Comparison of ENCODE assay signal across 20 cellular contexts in the genomic region with DNA sequence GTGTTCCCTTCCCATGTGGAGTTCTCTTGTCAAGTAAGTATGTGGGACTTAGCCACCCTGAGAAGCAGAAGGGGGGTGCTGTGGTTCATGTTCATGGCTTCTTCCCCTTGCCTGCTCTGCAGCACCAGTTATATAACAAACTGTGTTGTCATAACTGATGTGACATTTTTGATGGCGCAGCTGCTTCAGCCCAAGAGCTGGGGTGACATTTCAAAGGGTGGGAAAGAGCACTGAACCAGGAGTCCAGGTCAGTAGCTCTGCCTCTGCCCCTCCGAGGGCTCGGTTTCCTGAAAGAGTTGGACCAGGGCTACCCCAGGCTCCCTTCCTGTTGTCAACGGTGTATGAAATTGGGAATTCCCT. TPM values are rescaled to one million over a fixed set of nuclear protein-coding genes. Genes with fewer than 3 reads are reported as not detected.
A peak's percentile ranks its signal among the peaks of the same experiment; 100 is the strongest.
DNase-seq lines count a peak whose midpoint lies in the region; ATAC-seq and TF ChIP-seq lines count a peak whose summit lies in the region.
"Had no signal": no experiment of that assay in that cellular context is flagged by ENCODE, and none has a peak within 500 bp of the region (broad histone marks: within the 10 kb centered on the region; RNA-seq: fewer than 3 reads in every experiment).

No MANE protein-coding gene starts in this region.

- H3K27me3 Mint-ChIP-seq in activated CD8-positive, alpha-beta T cell treated with anti-CD3 and anti-CD28 coated beads for 36 hours = peaks cover 28% of the 10 kb centered on the region

- intact Hi-C loops in activated CD8-positive, alpha-beta T cell treated with anti-CD3 and anti-CD28 coated beads for 36 hours (cut with micrococcal nuclease) = loop anchor here (10.0 kb wide), 2 partner anchors 154 to 444 kb away; no protein-coding TSS in a partner anchor
- intact Hi-C loops in head of caudate nucleus (cut with DNase I) = no loop called here

- H3K9me3 ChIP-seq in BLaER1 treated with 17β-estradiol and CSF1 and Interleukin-3, amounts not matched to agents 10 nM and 100 nM (replicated peaks in 1 of 11) = no peaks in the 10 kb centered on the region
- H3K9me3 ChIP-seq: Peyer's patch, SJCRH30, stomach had no signal

- H3K4me3 ChIP-seq in BLaER1 treated with 17β-estradiol and CSF1 and Interleukin-3, amounts not matched to agents 10 nM and 100 nM = no peak overlapping the region
- H3K4me3 ChIP-seq: Peyer's patch, SJCRH30, stomach had no signal

- no peaks in the 10 kb centered on the region for H3K36me3 Mint-ChIP-seq in activated CD8-positive, alpha-beta T cell treated with anti-CD3 and anti-CD28 coated beads for 36 hours (ENCODE audit: low read depth)
- H3K36me3 Mint-ChIP-seq: naive thymus-derived CD8-positive, alpha-beta T cell had no signal

- no peak for TF ChIP-seq CTCF in activated CD8-positive, alpha-beta T cell treated with anti-CD3 and anti-CD28 coated beads for 36 hours (IDR thresholded peaks at IDR 0.05)
- TF ChIP-seq CTCF in omental fat pad (IDR thresholded peaks at IDR 0.05) = no peak

- H3K4me1 Mint-ChIP-seq in activated CD8-positive, alpha-beta T cell treated with anti-CD3 and anti-CD28 coated beads for 36 hours (ENCODE audit: low read depth) = peaks cover 19% of the 10 kb centered on the region

- H3K4me2 ChIP-seq in BLaER1 treated with 17β-estradiol and CSF1 and Interleukin-3, amounts not matched to agents 10 nM and 100 nM = peak overlapping the region; percentile 2 to 67 (median 38); a peak in 18 of 22 replicates

- POLR2A ChIA-PET in activated CD8-positive, alpha-beta T cell treated with anti-CD3 and anti-CD28 coated beads for 36 hours (lab: Charles Lee) = interaction anchor here (1.2 kb wide), 2 partner anchors 9 to 11 kb away, joined by 3 to 5 read pairs; no protein-coding TSS in a partner anchor

- no peak for ATAC-seq in activated CD8-positive, alpha-beta T cell treated with anti-CD3 and anti-CD28 coated beads for 36 hours
- ATAC-seq in esophagus mucosa (no peak), omental fat pad (ENCODE audit: low FRiP score) (no peak)
- ATAC-seq: left colon; naive thymus-derived CD8-positive, alpha-beta T cell had no signal

- in situ Hi-C loops in G401 (cut with HindIII; ENCODE audit: low sequenced_read_pairs) = no loop called here

- no peak overlapping the region for H3K27ac ChIP-seq in BLaER1 treated with 17β-estradiol and CSF1 and Interleukin-3, amounts not matched to agents 10 nM and 100 nM
- H3K27ac ChIP-seq: SJCRH30, stomach had no signal

- H3K36me3 ChIP-seq in BLaER1 treated with 17β-estradiol and CSF1 and Interleukin-3, amounts not matched to agents 10 nM and 100 nM = no peaks in the 10 kb centered on the region
- H3K36me3 ChIP-seq: Peyer's patch, SJCRH30, stomach had no signal

- peak overlapping the region; percentile 90 for H3K27ac Mint-ChIP-seq in activated CD8-positive, alpha-beta T cell treated with anti-CD3 and anti-CD28 coated beads for 36 hours

- CTCF ChIA-PET in activated CD8-positive, alpha-beta T cell treated with anti-CD3 and anti-CD28 coated beads for 36 hours (lab: Charles Lee) = interaction anchor here (1.0 to 2.2 kb wide), 6 partner anchors 10 to 119 kb away, joined by 3 to 6 read pairs (median 4); no protein-coding TSS in a partner anchor

- peaks cover 29 to 40% (median 36%) of the 10 kb centered on the region in 11 experiments for H3K27me3 ChIP-seq in BLaER1 treated with 17β-estradiol and CSF1 and Interleukin-3, amounts not matched to agents 10 nM and 100 nM
- H3K27me3 ChIP-seq: Peyer's patch, SJCRH30 had no signal

- H3K9me3 Mint-ChIP-seq in activated CD8-positive, alpha-beta T cell treated with anti-CD3 and anti-CD28 coated beads for 36 hours = peaks cover 2% of the 10 kb centered on the region
- H3K9me3 Mint-ChIP-seq: naive thymus-derived CD8-positive, alpha-beta T cell had no signal

- H3K4me3 Mint-ChIP-seq in activated CD8-positive, alpha-beta T cell treated with anti-CD3 and anti-CD28 coated beads for 36 hours = no peak overlapping the region
- H3K4me3 Mint-ChIP-seq: naive thymus-derived CD8-positive, alpha-beta T cell had no signal

- DNase-seq in G401 (ENCODE audit: low spot score) (peak; percentile 13), head of caudate nucleus (peak in 23 of 42 donors; percentile 39 to 87 (median 62)), NCI-H1694 treated with DMSO at 0.1 percent for 48 hours (lab: John Stamatoyannopoulos, UW) (no peak), hepatic stellate cell (ENCODE audit: low spot score) (no peak), omental fat pad (ENCODE audit: low spot score) (no peak)
- no peak for DNase-seq in activated CD8-positive, alpha-beta T cell treated with anti-CD3 and anti-CD28 coated beads for 36 hours
- DNase-seq: COR-L47; effector CD8-positive, alpha-beta T cell; Kasumi-1; left colon; mesendoderm; naive thymus-derived CD8-positive, alpha-beta T cell; NCI-H1930; NCI-H345; Peyer's patch; SJCRH30; stomach; trophoblast cell had no signal

- H4K20me1 ChIP-seq in BLaER1 treated with 17β-estradiol and CSF1 and Interleukin-3, amounts not matched to agents 10 nM and 100 nM = peaks cover 0 to 20% (median under 1%) of the 10 kb centered on the region in 11 experiments; a peak in 5 of 22 replicates

- no peak overlapping the region for H3K9ac ChIP-seq in BLaER1 treated with 17β-estradiol and CSF1 and Interleukin-3, amounts not matched to agents 10 nM and 100 nM

- H3K4me1 ChIP-seq in BLaER1 treated with 17β-estradiol and CSF1 and Interleukin-3, amounts not matched to agents 10 nM and 100 nM = peaks cover 37 to 49% (median 41%) of the 10 kb centered on the region in 10 experiments
- H3K4me1 ChIP-seq: SJCRH30 had no signal

RNA-seq across cellular contexts. Expression of gene GNAO1, which starts 7.4 kb away (rescaled TPM):
- total RNA-seq in G401 (2014; rRNA removed; shearing (Covaris generic)) = not detected in 2 replicates
- 1 to 10 TPM; 2.3 to 2.4 TPM for total RNA-seq in activated CD8-positive, alpha-beta T cell treated with anti-CD3 and anti-CD28 coated beads for 36 hours
- 0.64 TPM for total RNA-seq in esophagus mucosa
- 1 to 10 TPM; 1.4 to 2.6 (median 2.3) TPM for total RNA-seq in omental fat pad

Comparison
In these comparisons a context has a peak if more than half of its experiments do, and no peak if none do; other contexts are left out.
1. DNase-seq: peak in G401 (single experiment) and head of caudate nucleus (23 of 42); none in activated CD8-positive, alpha-beta T cell treated with anti-CD3 and anti-CD28 coated beads for 36 hours (single experiment), NCI-H1694 treated with DMSO at 0.1 percent for 48 hours (single experiment), hepatic stellate cell (single experiment) and omental fat pad (single experiment).